In the genomic region with DNA sequence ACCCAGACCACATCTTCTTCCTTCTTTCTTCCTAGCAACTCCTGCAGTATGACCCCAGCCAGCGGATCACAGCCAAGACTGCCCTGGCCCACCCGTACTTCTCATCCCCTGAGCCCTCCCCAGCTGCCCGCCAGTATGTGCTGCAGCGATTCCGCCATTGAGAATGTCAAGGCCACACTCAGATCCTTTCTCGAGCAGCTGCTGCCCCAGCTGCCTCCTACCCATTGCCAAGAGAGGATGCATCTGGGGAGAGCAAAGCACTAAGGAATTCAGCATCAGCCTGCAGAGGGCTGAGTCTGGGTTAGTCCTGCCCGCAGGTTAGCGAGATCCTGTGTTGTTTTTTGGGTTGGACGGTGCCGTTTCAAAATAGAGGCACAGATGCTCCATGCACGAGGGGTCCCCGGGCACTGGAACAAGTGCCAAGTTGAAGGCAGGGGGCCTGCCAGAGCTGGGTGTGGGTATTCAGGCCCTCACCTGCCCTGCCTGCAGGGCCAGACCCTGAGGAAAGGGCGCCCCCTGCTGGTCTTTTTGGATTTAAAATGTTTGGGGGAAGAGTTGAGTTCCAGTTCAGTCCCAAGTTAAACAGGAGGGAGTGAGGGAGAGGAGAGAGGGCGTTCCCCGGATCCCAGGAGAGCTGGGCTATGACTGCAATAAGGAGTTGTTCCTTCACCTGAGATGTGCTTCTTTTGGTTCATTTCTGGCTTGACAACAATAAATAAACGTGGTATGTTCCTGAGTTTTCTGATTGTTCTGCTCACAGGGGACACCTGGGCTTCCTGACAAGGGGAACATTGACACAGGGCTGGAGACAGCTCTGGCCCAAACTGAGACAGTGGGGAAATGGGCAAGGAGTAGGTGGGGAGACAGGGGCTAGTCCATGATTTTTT, we compare ENCODE assay signal across 1 cellular context.
TF ChIP-seq lines count a peak whose summit lies in the region.

No MANE protein-coding gene starts in this region.

TF ChIP-seq in K562, 482 proteins besides CTCF, POLR2A, EP300 and RAD21 (continued from another document):
- TF ChIP-seq, protein P1, sequence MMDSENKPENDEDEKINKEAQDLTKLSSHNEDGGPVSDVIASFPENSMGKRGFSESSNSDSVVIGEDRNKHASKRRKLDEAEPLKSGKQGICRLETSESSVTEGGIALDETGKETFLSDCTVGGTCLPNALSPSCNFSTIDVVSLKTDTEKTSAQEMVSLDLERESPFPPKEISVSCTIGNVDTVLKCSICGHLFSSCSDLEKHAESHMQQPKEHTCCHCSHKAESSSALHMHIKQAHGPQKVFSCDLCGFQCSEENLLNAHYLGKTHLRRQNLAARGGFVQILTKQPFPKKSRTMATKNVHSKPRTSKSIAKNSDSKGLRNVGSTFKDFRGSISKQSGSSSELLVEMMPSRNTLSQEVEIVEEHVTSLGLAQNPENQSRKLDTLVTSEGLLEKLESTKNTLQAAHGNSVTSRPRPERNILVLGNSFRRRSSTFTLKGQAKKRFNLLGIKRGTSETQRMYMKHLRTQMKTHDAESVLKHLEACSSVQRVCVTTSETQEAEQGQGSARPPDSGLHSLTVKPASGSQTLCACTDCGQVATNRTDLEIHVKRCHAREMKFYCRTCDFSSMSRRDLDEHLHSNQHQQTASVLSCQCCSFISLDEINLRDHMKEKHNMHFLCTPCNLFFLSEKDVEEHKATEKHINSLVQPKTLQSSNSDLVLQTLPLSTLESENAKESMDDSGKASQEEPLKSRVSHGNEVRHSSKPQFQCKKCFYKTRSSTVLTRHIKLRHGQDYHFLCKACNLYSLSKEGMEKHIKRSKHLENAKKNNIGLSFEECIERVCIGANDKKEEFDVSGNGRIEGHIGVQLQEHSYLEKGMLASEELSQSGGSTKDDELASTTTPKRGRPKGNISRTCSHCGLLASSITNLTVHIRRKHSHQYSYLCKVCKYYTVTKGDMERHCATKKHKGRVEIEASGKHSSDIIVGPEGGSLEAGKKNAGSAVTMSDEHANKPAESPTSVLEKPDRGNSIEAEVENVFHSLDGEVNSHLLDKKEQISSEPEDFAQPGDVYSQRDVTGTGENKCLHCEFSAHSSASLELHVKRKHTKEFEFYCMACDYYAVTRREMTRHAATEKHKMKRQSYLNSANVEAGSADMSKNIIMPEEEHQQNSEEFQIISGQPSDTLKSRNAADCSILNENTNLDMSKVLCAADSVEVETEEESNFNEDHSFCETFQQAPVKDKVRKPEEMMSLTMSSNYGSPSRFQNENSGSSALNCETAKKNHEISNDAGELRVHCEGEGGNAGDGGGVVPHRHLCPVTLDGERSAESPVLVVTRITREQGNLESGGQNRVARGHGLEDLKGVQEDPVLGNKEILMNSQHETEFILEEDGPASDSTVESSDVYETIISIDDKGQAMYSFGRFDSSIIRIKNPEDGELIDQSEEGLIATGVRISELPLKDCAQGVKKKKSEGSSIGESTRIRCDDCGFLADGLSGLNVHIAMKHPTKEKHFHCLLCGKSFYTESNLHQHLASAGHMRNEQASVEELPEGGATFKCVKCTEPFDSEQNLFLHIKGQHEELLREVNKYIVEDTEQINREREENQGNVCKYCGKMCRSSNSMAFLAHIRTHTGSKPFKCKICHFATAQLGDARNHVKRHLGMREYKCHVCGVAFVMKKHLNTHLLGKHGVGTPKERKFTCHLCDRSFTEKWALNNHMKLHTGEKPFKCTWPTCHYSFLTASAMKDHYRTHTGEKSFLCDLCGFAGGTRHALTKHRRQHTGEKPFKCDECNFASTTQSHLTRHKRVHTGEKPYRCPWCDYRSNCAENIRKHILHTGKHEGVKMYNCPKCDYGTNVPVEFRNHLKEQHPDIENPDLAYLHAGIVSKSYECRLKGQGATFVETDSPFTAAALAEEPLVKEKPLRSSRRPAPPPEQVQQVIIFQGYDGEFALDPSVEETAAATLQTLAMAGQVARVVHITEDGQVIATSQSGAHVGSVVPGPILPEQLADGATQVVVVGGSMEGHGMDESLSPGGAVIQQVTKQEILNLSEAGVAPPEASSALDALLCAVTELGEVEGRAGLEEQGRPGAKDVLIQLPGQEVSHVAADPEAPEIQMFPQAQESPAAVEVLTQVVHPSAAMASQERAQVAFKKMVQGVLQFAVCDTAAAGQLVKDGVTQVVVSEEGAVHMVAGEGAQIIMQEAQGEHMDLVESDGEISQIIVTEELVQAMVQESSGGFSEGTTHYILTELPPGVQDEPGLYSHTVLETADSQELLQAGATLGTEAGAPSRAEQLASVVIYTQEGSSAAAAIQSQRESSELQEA (IDR thresholded peaks at IDR 0.05; ENCODE audit: low read depth) = no peak
- TF ChIP-seq, protein P2, sequence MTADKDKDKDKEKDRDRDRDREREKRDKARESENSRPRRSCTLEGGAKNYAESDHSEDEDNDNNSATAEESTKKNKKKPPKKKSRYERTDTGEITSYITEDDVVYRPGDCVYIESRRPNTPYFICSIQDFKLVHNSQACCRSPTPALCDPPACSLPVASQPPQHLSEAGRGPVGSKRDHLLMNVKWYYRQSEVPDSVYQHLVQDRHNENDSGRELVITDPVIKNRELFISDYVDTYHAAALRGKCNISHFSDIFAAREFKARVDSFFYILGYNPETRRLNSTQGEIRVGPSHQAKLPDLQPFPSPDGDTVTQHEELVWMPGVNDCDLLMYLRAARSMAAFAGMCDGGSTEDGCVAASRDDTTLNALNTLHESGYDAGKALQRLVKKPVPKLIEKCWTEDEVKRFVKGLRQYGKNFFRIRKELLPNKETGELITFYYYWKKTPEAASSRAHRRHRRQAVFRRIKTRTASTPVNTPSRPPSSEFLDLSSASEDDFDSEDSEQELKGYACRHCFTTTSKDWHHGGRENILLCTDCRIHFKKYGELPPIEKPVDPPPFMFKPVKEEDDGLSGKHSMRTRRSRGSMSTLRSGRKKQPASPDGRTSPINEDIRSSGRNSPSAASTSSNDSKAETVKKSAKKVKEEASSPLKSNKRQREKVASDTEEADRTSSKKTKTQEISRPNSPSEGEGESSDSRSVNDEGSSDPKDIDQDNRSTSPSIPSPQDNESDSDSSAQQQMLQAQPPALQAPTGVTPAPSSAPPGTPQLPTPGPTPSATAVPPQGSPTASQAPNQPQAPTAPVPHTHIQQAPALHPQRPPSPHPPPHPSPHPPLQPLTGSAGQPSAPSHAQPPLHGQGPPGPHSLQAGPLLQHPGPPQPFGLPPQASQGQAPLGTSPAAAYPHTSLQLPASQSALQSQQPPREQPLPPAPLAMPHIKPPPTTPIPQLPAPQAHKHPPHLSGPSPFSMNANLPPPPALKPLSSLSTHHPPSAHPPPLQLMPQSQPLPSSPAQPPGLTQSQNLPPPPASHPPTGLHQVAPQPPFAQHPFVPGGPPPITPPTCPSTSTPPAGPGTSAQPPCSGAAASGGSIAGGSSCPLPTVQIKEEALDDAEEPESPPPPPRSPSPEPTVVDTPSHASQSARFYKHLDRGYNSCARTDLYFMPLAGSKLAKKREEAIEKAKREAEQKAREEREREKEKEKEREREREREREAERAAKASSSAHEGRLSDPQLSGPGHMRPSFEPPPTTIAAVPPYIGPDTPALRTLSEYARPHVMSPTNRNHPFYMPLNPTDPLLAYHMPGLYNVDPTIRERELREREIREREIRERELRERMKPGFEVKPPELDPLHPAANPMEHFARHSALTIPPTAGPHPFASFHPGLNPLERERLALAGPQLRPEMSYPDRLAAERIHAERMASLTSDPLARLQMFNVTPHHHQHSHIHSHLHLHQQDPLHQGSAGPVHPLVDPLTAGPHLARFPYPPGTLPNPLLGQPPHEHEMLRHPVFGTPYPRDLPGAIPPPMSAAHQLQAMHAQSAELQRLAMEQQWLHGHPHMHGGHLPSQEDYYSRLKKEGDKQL (CRISPR knock-in tag; IDR thresholded peaks at IDR 0.05; ENCODE audit: borderline replicate concordance) = no peak
